In genomic region chr1:92972413-92973129, GRCh38 we compare ENCODE assay signal across 11 cellular contexts. TPM values are rescaled to one million over a fixed set of nuclear protein-coding genes. Genes with fewer than 3 reads are reported as not detected.
DNase-seq lines count a peak whose midpoint lies in the region; ATAC-seq and TF ChIP-seq lines count a peak whose summit lies in the region.
"Had no signal": no experiment of that assay in that cellular context is flagged by ENCODE, and none has a peak within 500 bp of the region (broad histone marks: within the 10 kb centered on the region; RNA-seq: fewer than 3 reads in every experiment).

No MANE protein-coding gene starts in this region.

- H3K9ac ChIP-seq in mammary epithelial cell (ENCODE audit: insufficient read depth, low read length): no peak overlapping the region

- dilution Hi-C loops in mammary epithelial cell (cut with HindIII; ENCODE audit: low sequenced_read_pairs): no loop called here

- H3K4me1 Mint-ChIP-seq in dendritic cell treated with granulocyte-macrophage colony-stimulating factor and Interleukin-4, amounts not matched to agents 40 ng/mL and 50 ng/mL, for 4 days (ENCODE audit: low read depth): peaks cover 69% of the 10 kb centered on the region

- CTCF ChIA-PET in mammary epithelial cell (lab: Charles Lee; ENCODE audit: low non-redundant PET) (no interaction called here), RWPE1 (lab: Yijun Ruan, JAX) (interaction anchor here (0.7 kb wide), 3 partner anchors 11 to 29 kb away, joined by 3 to 4 read pairs (median 3); no protein-coding TSS in a partner anchor)

- WGBS in mammary epithelial cell (ENCODE audit: low coverage, missing lambda C conversion rate): 0% methylated on average over 1 of the region's 1 CpG
- WGBS in transverse colon (ENCODE audit: low coverage in 1 of 2), 2 donors: 63 to 64% methylated on average over 1 of the region's 1 CpG

- H3K9me3 Mint-ChIP-seq in dendritic cell treated with granulocyte-macrophage colony-stimulating factor and Interleukin-4, amounts not matched to agents 40 ng/mL and 50 ng/mL, for 4 days: no peaks in the 10 kb centered on the region

- H3K4me3 ChIP-seq in mammary epithelial cell (replicated peaks in 1 of 3; ENCODE audit: insufficient read depth in 1 of 3, low read depth in 2 of 3, low read length in 3 of 3) (no peak overlapping the region), breast epithelium (no peak overlapping the region), transverse colon (no peak overlapping the region)
- H3K4me3 ChIP-seq: ovary had no signal

- in situ Hi-C loops in mammary epithelial cell (cut with MboI; ENCODE audit: low sequenced_read_pairs in 2 of 2): no loop called here
- in situ Hi-C loops in transverse colon (cut with MboI; ENCODE audit: low pct_ligation_motif_present in 1 of 4, low pct_unique_long_range_greater_than_20kb in 1 of 4, low sequenced_read_pairs in 3 of 4): no loop called here

- H3K27me3 ChIP-seq in mammary epithelial cell (ENCODE audit: insufficient read depth, low read length) (no peaks in the 10 kb centered on the region), breast epithelium (no peaks in the 10 kb centered on the region), transverse colon (no peaks in the 10 kb centered on the region)
- H3K27me3 ChIP-seq: ovary had no signal

- no peaks in the 10 kb centered on the region for H4K20me1 ChIP-seq in mammary epithelial cell (ENCODE audit: insufficient read depth, low read length)

- TF ChIP-seq POLR2A in breast epithelium (IDR thresholded peaks at IDR 0.05): no peak
- no peak for TF ChIP-seq POLR2A in transverse colon (IDR thresholded peaks at IDR 0.05)

- intact Hi-C loops in mammary epithelial cell (cut with micrococcal nuclease) (no loop called here), breast epithelium (cut with DNase I; ENCODE audit: low total_unique reads) (no loop called here), transverse colon (cut with DNase I; ENCODE audit: low total_unique reads) (no loop called here)
- intact Hi-C loops in dendritic cell treated with granulocyte-macrophage colony-stimulating factor and Interleukin-4, amounts not matched to agents 40 ng/mL and 50 ng/mL, for 4 days (cut with micrococcal nuclease): no loop called here

- no TSS peak for BruUV-seq in mammary epithelial cell (replicated peaks; lab: Mats Ljungman, UMichigan)

- peak overlapping the region; percentile 54 for H3K4me2 ChIP-seq in mammary epithelial cell (ENCODE audit: insufficient read depth, low read depth, low read length)

- no peaks in the 10 kb centered on the region for H3K27me3 Mint-ChIP-seq in dendritic cell treated with granulocyte-macrophage colony-stimulating factor and Interleukin-4, amounts not matched to agents 40 ng/mL and 50 ng/mL, for 4 days

- no peaks in the 10 kb centered on the region for H3K9me3 ChIP-seq in mammary epithelial cell (replicated peaks; ENCODE audit: insufficient read depth, low read length)
- H3K9me3 ChIP-seq in breast epithelium: no peaks in the 10 kb centered on the region
- H3K9me3 ChIP-seq in transverse colon: no peaks in the 10 kb centered on the region
- H3K9me3 ChIP-seq: ovary had no signal

- H2AFZ ChIP-seq in mammary epithelial cell (ENCODE audit: low read depth, low read length): peak overlapping the region; percentile 24

- H3K27ac Mint-ChIP-seq in dendritic cell treated with granulocyte-macrophage colony-stimulating factor and Interleukin-4, amounts not matched to agents 40 ng/mL and 50 ng/mL, for 4 days: peak overlapping the region; percentile 84

- no peak overlapping the region for H3K4me3 Mint-ChIP-seq in dendritic cell treated with granulocyte-macrophage colony-stimulating factor and Interleukin-4, amounts not matched to agents 40 ng/mL and 50 ng/mL, for 4 days

- H3K36me3 Mint-ChIP-seq in dendritic cell treated with granulocyte-macrophage colony-stimulating factor and Interleukin-4, amounts not matched to agents 40 ng/mL and 50 ng/mL, for 4 days (ENCODE audit: low read depth): no peaks in the 10 kb centered on the region

- TF ChIP-seq CTCF in mammary epithelial cell (conservative IDR thresholded peaks at IDR 0.05 in 1 of 2, IDR thresholded peaks at IDR 0.05 in 1 of 2; ENCODE audit: extremely low read depth in 1 of 2, insufficient read depth in 1 of 2, low read depth in 1 of 2, low read length in 2 of 2): no peak
- TF ChIP-seq CTCF in breast epithelium (IDR thresholded peaks at IDR 0.05): no peak
- TF ChIP-seq CTCF in RWPE1 (conservative IDR thresholded peaks at IDR 0.05; ENCODE audit: low read depth): no peak
- no peak for TF ChIP-seq CTCF in transverse colon (IDR thresholded peaks at IDR 0.05)

- H3K27ac ChIP-seq in mammary epithelial cell (ENCODE audit: insufficient read depth, low read depth, low read length) (no peak overlapping the region), breast epithelium (no peak overlapping the region), RWPE1 (peak overlapping the region; percentile 81), transverse colon (peak overlapping the region in 3 of 4 donors; percentile 6 to 9 (median 8))
- H3K27ac ChIP-seq: ovary had no signal

- no peaks in the 10 kb centered on the region for H3K79me2 ChIP-seq in mammary epithelial cell (ENCODE audit: insufficient read depth, low read length)

- no peaks in the 10 kb centered on the region for H3K36me3 ChIP-seq in mammary epithelial cell (ENCODE audit: insufficient read depth, low read length)
- H3K36me3 ChIP-seq in breast epithelium: no peaks in the 10 kb centered on the region
- H3K36me3 ChIP-seq in transverse colon: no peaks in the 10 kb centered on the region
- H3K36me3 ChIP-seq: ovary had no signal

- DNase-seq in mammary epithelial cell (no peak), breast epithelium (ENCODE audit: low spot score in 2 of 2) (no peak), RWPE1 (ENCODE audit: low spot score) (no peak), transverse colon (no peak), NCI-H1105 (lab: John Stamatoyannopoulos, UW) (no peak), cerebellum (ENCODE audit: low spot score) (no peak)
- DNase-seq: NCI-H187, NCI-H526, ovary had no signal

- POLR2A ChIA-PET in RWPE1 (lab: Yijun Ruan, JAX; ENCODE audit: low non-redundant PET): no interaction called here

- TF ChIP-seq EP300 in transverse colon (IDR thresholded peaks at IDR 0.05; ENCODE audit: low read depth): no peak

- ATAC-seq in GM19351 (IDR thresholded peaks at IDR 0.05; ENCODE audit: unreplicated experiment): no peak

- H3K4me1 ChIP-seq in mammary epithelial cell (ENCODE audit: insufficient read depth, low read length) (peaks cover 15% of the 10 kb centered on the region), breast epithelium (no peaks in the 10 kb centered on the region), transverse colon (peaks cover 0 to 20% (median 0%) of the 10 kb centered on the region in 4 donors)

RNA-seq across cellular contexts. Expression of gene DIPK1A, which starts 11.3 kb away (rescaled TPM):
- 10 to 100 TPM; 11.2 to 16.2 TPM for total RNA-seq in mammary epithelial cell
- 15.5 TPM for polyA plus RNA-seq in mammary epithelial cell
- 7.4 TPM for polyA minus RNA-seq in mammary epithelial cell
- 10 to 100 TPM; 12.1 to 14.7 (median 14.4) TPM for total RNA-seq in breast epithelium
- total RNA-seq in transverse colon: 10 to 100 TPM in 2 of 4 donors, 1 to 10 TPM in 2; 6.0 to 17.9 (median 11.2) TPM
- 14.2 TPM for total RNA-seq in cerebellum

Comparison
In these comparisons a context has a peak if more than half of its experiments do, and no peak if none do; other contexts are left out.
1. H3K27ac ChIP-seq: peak in RWPE1 (single experiment) and transverse colon (3 of 4); none in mammary epithelial cell (single experiment) and breast epithelium (0 of 2).